11 cellular contexts compared by ENCODE assay signal in genomic region chr11:109123811-109124787, GRCh38.
A peak's percentile ranks its signal among the peaks of the same experiment; 100 is the strongest.
DNase-seq lines count a peak whose midpoint lies in the region; ATAC-seq and TF ChIP-seq lines count a peak whose summit lies in the region.
"Had no signal": no experiment of that assay in that cellular context is flagged by ENCODE, and none has a peak within 500 bp of the region (broad histone marks: within the 10 kb centered on the region; RNA-seq: fewer than 3 reads in every experiment).

No MANE protein-coding gene starts in this region.

- no peaks in the 10 kb centered on the region for H3K4me1 ChIP-seq in HEK293 (ENCODE audit: control insufficient read depth, insufficient read depth, low read length)
- H3K4me1 ChIP-seq in right cardiac atrium (ENCODE audit: control insufficient read depth, insufficient read depth, low read length), result no peaks in the 10 kb centered on the region

- H3K9me3 ChIP-seq in HEK293 (ENCODE audit: control insufficient read depth, insufficient read depth, low read depth, low read length) (no peaks in the 10 kb centered on the region), right cardiac atrium (ENCODE audit: control insufficient read depth, low read length) (no peaks in the 10 kb centered on the region)

- no peak overlapping the region for H3K27ac Mint-ChIP-seq in WTC11
- H3K27ac Mint-ChIP-seq in activated CD8-positive, alpha-beta T cell treated with anti-CD3 and anti-CD28 coated beads for 36 hours, result no peak overlapping the region
- H3K27ac Mint-ChIP-seq: activated CD4-positive, alpha-beta T cell treated with anti-CD3 and anti-CD28 coated beads for 36 hours; immature natural killer cell had no signal

- no peaks in the 10 kb centered on the region for H3K27me3 Mint-ChIP-seq in WTC11 (ENCODE audit: low read depth)
- H3K27me3 Mint-ChIP-seq in activated CD8-positive, alpha-beta T cell treated with anti-CD3 and anti-CD28 coated beads for 36 hours, result no peaks in the 10 kb centered on the region
- H3K27me3 Mint-ChIP-seq: activated CD4-positive, alpha-beta T cell treated with anti-CD3 and anti-CD28 coated beads for 36 hours had no signal

- CTCF ChIA-PET in HEK293 (lab: Yijun Ruan, JAX), result no interaction called here
- CTCF ChIA-PET in WTC11 (lab: Charles Lee), result no interaction called here
- CTCF ChIA-PET in activated CD8-positive, alpha-beta T cell treated with anti-CD3 and anti-CD28 coated beads for 36 hours (lab: Charles Lee), result no interaction called here

- no peaks in the 10 kb centered on the region for H3K36me3 ChIP-seq in HEK293 (ENCODE audit: control insufficient read depth in 2 of 2, insufficient read depth in 1 of 2, low read length in 2 of 2)

- 41% methylated on average over 11 of the region's 11 CpGs for WGBS in right cardiac atrium

- H3K27ac ChIP-seq in HEK293 (ENCODE audit: extremely low read depth, low read depth, low read length) (no peak overlapping the region), right cardiac atrium (ENCODE audit: low read length) (no peak overlapping the region)

- H3K4me1 Mint-ChIP-seq in WTC11, result peaks cover 30% of the 10 kb centered on the region
- no peaks in the 10 kb centered on the region for H3K4me1 Mint-ChIP-seq in activated CD8-positive, alpha-beta T cell treated with anti-CD3 and anti-CD28 coated beads for 36 hours (ENCODE audit: low read depth)
- H3K4me1 Mint-ChIP-seq: activated CD4-positive, alpha-beta T cell treated with anti-CD3 and anti-CD28 coated beads for 36 hours; immature natural killer cell had no signal

- H3K36me3 Mint-ChIP-seq in WTC11, result no peaks in the 10 kb centered on the region
- no peaks in the 10 kb centered on the region for H3K36me3 Mint-ChIP-seq in activated CD8-positive, alpha-beta T cell treated with anti-CD3 and anti-CD28 coated beads for 36 hours (ENCODE audit: low read depth)
- H3K36me3 Mint-ChIP-seq: immature natural killer cell had no signal

- H3K9me3 Mint-ChIP-seq in WTC11, result no peaks in the 10 kb centered on the region
- no peaks in the 10 kb centered on the region for H3K9me3 Mint-ChIP-seq in activated CD8-positive, alpha-beta T cell treated with anti-CD3 and anti-CD28 coated beads for 36 hours
- H3K9me3 Mint-ChIP-seq: immature natural killer cell had no signal

- intact Hi-C loops in right cardiac atrium (cut with DNase I), result no loop called here
- intact Hi-C loops in activated CD8-positive, alpha-beta T cell treated with anti-CD3 and anti-CD28 coated beads for 36 hours (cut with micrococcal nuclease), result no loop called here

- peak; percentile 74 for ATAC-seq in WTC11
- ATAC-seq in right cardiac atrium, result peak; percentile 74 to 86
- ATAC-seq in activated CD8-positive, alpha-beta T cell treated with anti-CD3 and anti-CD28 coated beads for 36 hours, result no peak
- ATAC-seq: activated CD4-positive, alpha-beta T cell treated with anti-CD3 and anti-CD28 coated beads for 36 hours had no signal

- POLR2A ChIA-PET in HEK293 (lab: Yijun Ruan, JAX) (no interaction called here), WTC11 (lab: Charles Lee) (no interaction called here)
- POLR2A ChIA-PET in activated CD8-positive, alpha-beta T cell treated with anti-CD3 and anti-CD28 coated beads for 36 hours (lab: Charles Lee), result interaction anchor here (0.6 kb wide), 1 partner anchor 107 kb away, joined by 3 read pairs; no protein-coding TSS in a partner anchor

- H3K4me3 Mint-ChIP-seq in WTC11, result no peak overlapping the region
- H3K4me3 Mint-ChIP-seq in activated CD8-positive, alpha-beta T cell treated with anti-CD3 and anti-CD28 coated beads for 36 hours, result no peak overlapping the region
- H3K4me3 Mint-ChIP-seq: activated CD4-positive, alpha-beta T cell treated with anti-CD3 and anti-CD28 coated beads for 36 hours; immature natural killer cell had no signal

- TF ChIP-seq CTCF in HEK293 (tag by site-specific recombination; IDR thresholded peaks at IDR 0.05) (no peak), WTC11 (IDR thresholded peaks at IDR 0.05) (no peak)
- TF ChIP-seq CTCF in activated CD8-positive, alpha-beta T cell treated with anti-CD3 and anti-CD28 coated beads for 36 hours (IDR thresholded peaks at IDR 0.05), result no peak

- peak; percentile 56 for DNase-seq in WTC11 (ENCODE audit: low spot score)
- peak; percentile 24 to 68 (median 55) for DNase-seq in right cardiac atrium
- DNase-seq in stromal cell of bone marrow (ENCODE audit: low read depth), result peak; percentile 28
- DNase-seq in T1000 (lab: John Stamatoyannopoulos, UW), result no peak
- DNase-seq in stimulated activated CD4-positive, alpha-beta T cell treated with anti-CD3 and anti-CD28 coated beads, Interleukin-1b, Interleukin-23, amount 100 ng/mL, for 48 hours, result no peak
- no peak for DNase-seq in activated CD8-positive, alpha-beta T cell treated with anti-CD3 and anti-CD28 coated beads for 36 hours
- DNase-seq: activated CD4-positive, alpha-beta T cell treated with anti-CD3 and anti-CD28 coated beads for 36 hours; activated naive CD4-positive, alpha-beta T cell; immature natural killer cell; NCI-H1930 had no signal

- H3K4me3 ChIP-seq in HEK293 (ENCODE audit: low read depth, low read length) (no peak overlapping the region), right cardiac atrium (ENCODE audit: low read length) (no peak overlapping the region)

- H3K27me3 ChIP-seq in right cardiac atrium (ENCODE audit: control insufficient read depth, insufficient read depth), result no peaks in the 10 kb centered on the region

TF ChIP-seq in HEK293, 187 proteins besides CTCF, POLR2A, EP300 and RAD21:
- TF ChIP-seq ZNF670 (tag by site-specific recombination; IDR thresholded peaks at IDR 0.05; ENCODE audit: low read depth), result no peak
- TF ChIP-seq ZBTB17 (tag by site-specific recombination; IDR thresholded peaks at IDR 0.05), result peak; percentile 25; the same call in 1 of the 2 replicates
- TF ChIP-seq TRIM28 (IDR thresholded peaks at IDR 0.05; ENCODE audit: borderline replicate concordance, low read length), result peak; percentile 32; the same call in 1 of the 2 replicates
- TF ChIP-seq ZBTB44 (tag by site-specific recombination; IDR thresholded peaks at IDR 0.05), result 0 out of 2 replicates have a peak, but pooled peaks have one; percentile 31
- no peak for TF ChIP-seq ZNF791 (tag by site-specific recombination; IDR thresholded peaks at IDR 0.05)

TF ChIP-seq in WTC11, 78 proteins besides CTCF, POLR2A, EP300 and RAD21:
- peak; percentile 23; the same call in 1 of the 2 replicates for TF ChIP-seq ZNF423 (CRISPR knock-in tag; IDR thresholded peaks at IDR 0.05)
- no peak for TF ChIP-seq STAT6 (CRISPR knock-in tag; conservative IDR thresholded peaks at IDR 0.05; ENCODE audit: low read depth)
- 0 out of 2 replicates have a peak, but pooled peaks have one; percentile 33 for TF ChIP-seq SP1 (CRISPR knock-in tag; conservative IDR thresholded peaks at IDR 0.05)

Comparison
In these comparisons a context has a peak if more than half of its experiments do, and no peak if none do; other contexts are left out.
1. DNase-seq: peak in WTC11 (single experiment), right cardiac atrium (3 of 3) and stromal cell of bone marrow (single experiment); none in T1000 (single experiment), stimulated activated CD4-positive, alpha-beta T cell treated with anti-CD3 and anti-CD28 coated beads, Interleukin-1b, Interleukin-23, amount 100 ng/mL, for 48 hours (single experiment) and activated CD8-positive, alpha-beta T cell treated with anti-CD3 and anti-CD28 coated beads for 36 hours (single experiment).
2. Of the 8 proteins assayed by ChIP-seq in both HEK293 and WTC11: peak only in HEK293: none; only in WTC11: ZNF423; in both: none; in neither: 7.